Comparison of ENCODE assay signal across 1 cellular context in the genomic region with DNA sequence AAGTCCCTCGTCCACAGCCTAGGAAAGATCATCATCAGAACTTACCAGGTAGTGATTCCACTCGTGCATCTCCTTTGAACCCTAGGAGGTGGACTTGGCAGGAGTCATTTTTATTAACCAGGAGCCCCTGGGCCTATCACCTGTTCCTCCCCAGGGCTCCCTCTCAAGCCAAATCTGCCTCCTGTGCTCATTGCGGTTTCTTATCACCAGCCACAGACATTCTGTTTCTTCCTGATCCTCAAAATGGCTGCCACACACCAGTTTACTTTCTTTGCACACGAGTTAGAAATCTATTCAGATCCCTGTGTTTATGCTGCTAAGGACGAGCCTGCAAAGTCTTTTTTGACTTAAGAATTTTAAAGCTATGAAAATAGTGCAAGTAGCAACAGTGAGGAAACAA.
TF ChIP-seq lines count a peak whose summit lies in the region.

No MANE protein-coding gene starts in this region.

TF ChIP-seq in K562, 482 proteins besides CTCF, POLR2A, EP300 and RAD21 (continued from another document):
- no peak for TF ChIP-seq ESRRB (CRISPR knock-in tag; IDR thresholded peaks at IDR 0.05; ENCODE audit: borderline replicate concordance)
